ENCODE assay signal across 15 cellular contexts in genomic region chr3:15346516-15346915, GRCh38. TPM values are rescaled to one million over a fixed set of nuclear protein-coding genes. Genes with fewer than 3 reads are reported as not detected.
A peak's percentile ranks its signal among the peaks of the same experiment; 100 is the strongest.
DNase-seq lines count a peak whose midpoint lies in the region; ATAC-seq and TF ChIP-seq lines count a peak whose summit lies in the region.
"Had no signal": no experiment of that assay in that cellular context is flagged by ENCODE, and none has a peak within 500 bp of the region (broad histone marks: within the 10 kb centered on the region; RNA-seq: fewer than 3 reads in every experiment).

No MANE protein-coding gene starts in this region.

- no peaks in the 10 kb centered on the region for H3K36me3 ChIP-seq in DND-41 (ENCODE audit: insufficient read depth, low read length)
- H3K36me3 ChIP-seq in naive thymus-derived CD4-positive, alpha-beta T cell (ENCODE audit: control insufficient read depth in 2 of 3, insufficient read depth in 3 of 3, low read length in 3 of 3): no peaks in the 10 kb centered on the region
- H3K36me3 ChIP-seq: HAP-1, MG63 had no signal

- peak overlapping the region in 6 of 7 donors; percentile 62 to 95 (median 80) for H3K27ac Mint-ChIP-seq in CD14-positive monocyte
- H3K27ac Mint-ChIP-seq in activated T-helper 1 cell treated with anti-CD3 and anti-CD28 coated beads, Interleukin-12 subunit alpha, Interleukin-12 subunit beta, Interleukin-2, Interleukin-4 antibody, amounts not matched to agents 30 ng/mL and 10 ng/mL and 1 ng/mL, durations not matched to agents 14 hours and 24 hours and 36 hours: no peak overlapping the region
- H3K27ac Mint-ChIP-seq in naive thymus-derived CD4-positive, alpha-beta T cell: peak overlapping the region in 8 of 9 donors; percentile 91 to 98 (median 94)

- no peak overlapping the region for H3K4me3 Mint-ChIP-seq in CD14-positive monocyte
- H3K4me3 Mint-ChIP-seq in activated T-helper 1 cell treated with anti-CD3 and anti-CD28 coated beads, Interleukin-12 subunit alpha, Interleukin-12 subunit beta, Interleukin-2, Interleukin-4 antibody, amounts not matched to agents 30 ng/mL and 10 ng/mL and 1 ng/mL, durations not matched to agents 14 hours and 24 hours and 36 hours: peak overlapping the region; percentile 65
- H3K4me3 Mint-ChIP-seq in naive thymus-derived CD4-positive, alpha-beta T cell: peak overlapping the region in 9 of 10 donors; percentile 44 to 90 (median 79)

- H3K9ac ChIP-seq in DND-41 (ENCODE audit: low read depth, low read length): no peak overlapping the region

- POLR2A ChIA-PET in naive thymus-derived CD4-positive, alpha-beta T cell (lab: Charles Lee): interaction anchor here (1.6 kb wide), 1 partner anchor 14 kb away, joined by 5 read pairs; the partner anchor contains the start of gene SH3BP5

- no peak overlapping the region for H3K4me2 ChIP-seq in DND-41 (ENCODE audit: insufficient read depth, low read length)

- H3K4me1 Mint-ChIP-seq in CD14-positive monocyte: peaks cover 75% of the 10 kb centered on the region
- H3K4me1 Mint-ChIP-seq in activated T-helper 1 cell treated with anti-CD3 and anti-CD28 coated beads, Interleukin-12 subunit alpha, Interleukin-12 subunit beta, Interleukin-2, Interleukin-4 antibody, amounts not matched to agents 30 ng/mL and 10 ng/mL and 1 ng/mL, durations not matched to agents 14 hours and 24 hours and 36 hours (ENCODE audit: low read depth): peaks cover 34% of the 10 kb centered on the region
- peaks cover 38 to 73% (median 63%) of the 10 kb centered on the region in 7 donors for H3K4me1 Mint-ChIP-seq in naive thymus-derived CD4-positive, alpha-beta T cell

- H3K9me3 Mint-ChIP-seq in CD14-positive monocyte: peaks cover 2 to 13% (median 5%) of the 10 kb centered on the region in 7 donors
- H3K9me3 Mint-ChIP-seq in activated T-helper 1 cell treated with anti-CD3 and anti-CD28 coated beads, Interleukin-12 subunit alpha, Interleukin-12 subunit beta, Interleukin-2, Interleukin-4 antibody, amounts not matched to agents 30 ng/mL and 10 ng/mL and 1 ng/mL, durations not matched to agents 14 hours and 24 hours and 36 hours: peaks cover 13% of the 10 kb centered on the region
- H3K9me3 Mint-ChIP-seq in naive thymus-derived CD4-positive, alpha-beta T cell: peaks cover 0 to 23% (median 9%) of the 10 kb centered on the region in 11 donors

- H3K79me2 ChIP-seq in DND-41 (ENCODE audit: insufficient read depth, low read length): no peaks in the 10 kb centered on the region

- 0 out of 2 replicates have a peak overlapping the region, but pooled peaks have one; percentile 25 for H2AFZ ChIP-seq in DND-41 (ENCODE audit: low read depth, low read length)

- peaks cover 4% of the 10 kb centered on the region for H3K9me3 ChIP-seq in DND-41 (ENCODE audit: insufficient read depth, low read length, severe bottlenecking)
- peaks cover 0 to 6% (median under 1%) of the 10 kb centered on the region in 3 experiments for H3K9me3 ChIP-seq in naive thymus-derived CD4-positive, alpha-beta T cell (ENCODE audit: control insufficient read depth in 2 of 3, low read length in 3 of 3)
- H3K9me3 ChIP-seq: MG63 had no signal

- no peaks in the 10 kb centered on the region for H3K36me3 Mint-ChIP-seq in CD14-positive monocyte
- H3K36me3 Mint-ChIP-seq in activated T-helper 1 cell treated with anti-CD3 and anti-CD28 coated beads, Interleukin-12 subunit alpha, Interleukin-12 subunit beta, Interleukin-2, Interleukin-4 antibody, amounts not matched to agents 30 ng/mL and 10 ng/mL and 1 ng/mL, durations not matched to agents 14 hours and 24 hours and 36 hours (ENCODE audit: low read depth): peaks cover 4% of the 10 kb centered on the region
- H3K36me3 Mint-ChIP-seq in naive thymus-derived CD4-positive, alpha-beta T cell: peaks cover 0 to 34% (median 0%) of the 10 kb centered on the region in 5 donors

- H3K27me3 Mint-ChIP-seq in CD14-positive monocyte (ENCODE audit: low read depth in 3 of 3): peaks cover 0 to 4% (median 1%) of the 10 kb centered on the region in 3 donors
- H3K27me3 Mint-ChIP-seq in activated T-helper 1 cell treated with anti-CD3 and anti-CD28 coated beads, Interleukin-12 subunit alpha, Interleukin-12 subunit beta, Interleukin-2, Interleukin-4 antibody, amounts not matched to agents 30 ng/mL and 10 ng/mL and 1 ng/mL, durations not matched to agents 14 hours and 24 hours and 36 hours (ENCODE audit: insufficient read depth): peaks cover 4% of the 10 kb centered on the region
- peaks cover 0 to 21% (median 0%) of the 10 kb centered on the region in 5 donors for H3K27me3 Mint-ChIP-seq in naive thymus-derived CD4-positive, alpha-beta T cell

- CTCF ChIA-PET in naive thymus-derived CD4-positive, alpha-beta T cell (lab: Charles Lee): interaction anchor here (1.2 to 2.5 kb wide), 3 partner anchors 13 to 79 kb away, joined by 3 to 9 read pairs (median 4); no protein-coding TSS in a partner anchor

- H3K4me1 ChIP-seq in DND-41 (ENCODE audit: insufficient read depth, low read length): peaks cover 29% of the 10 kb centered on the region
- H3K4me1 ChIP-seq in naive thymus-derived CD4-positive, alpha-beta T cell (ENCODE audit: control insufficient read depth in 2 of 2, insufficient read depth in 2 of 2, low read length in 2 of 2): peaks cover 34 to 37% of the 10 kb centered on the region in 2 donors

- no peaks in the 10 kb centered on the region for H3K27me3 ChIP-seq in DND-41 (ENCODE audit: insufficient read depth, low read length, poor library complexity)
- H3K27me3 ChIP-seq in naive thymus-derived CD4-positive, alpha-beta T cell (ENCODE audit: control insufficient read depth in 2 of 2, insufficient read depth in 2 of 2, low read length in 2 of 2): no peaks in the 10 kb centered on the region
- H3K27me3 ChIP-seq: MG63 had no signal

- H3K4me3 ChIP-seq in DND-41 (ENCODE audit: low read depth in 1 of 2, low read length in 2 of 2): no peak overlapping the region
- H3K4me3 ChIP-seq in naive thymus-derived CD4-positive, alpha-beta T cell (ENCODE audit: low read length): no peak overlapping the region
- H3K4me3 ChIP-seq: HAP-1, MG63 had no signal

- ATAC-seq in DND-41 (ENCODE audit: insufficient read depth, low read depth): no peak
- no peak for ATAC-seq in naive thymus-derived CD4-positive, alpha-beta T cell

- no peaks in the 10 kb centered on the region for H4K20me1 ChIP-seq in DND-41 (ENCODE audit: insufficient read depth, low read length)

- H3K27ac ChIP-seq in DND-41 (ENCODE audit: low read length): peak overlapping the region; percentile 37; the same call in 1 of the 2 replicates
- no peak overlapping the region for H3K27ac ChIP-seq in naive thymus-derived CD4-positive, alpha-beta T cell (ENCODE audit: low read depth, low read length)

- intact Hi-C loops in CD14-positive monocyte (cut with micrococcal nuclease): no loop called here
- intact Hi-C loops in activated T-helper 1 cell treated with anti-CD3 and anti-CD28 coated beads, Interleukin-12 subunit alpha, Interleukin-12 subunit beta, Interleukin-2, Interleukin-4 antibody, amounts not matched to agents 30 ng/mL and 10 ng/mL and 1 ng/mL, durations not matched to agents 14 hours and 24 hours and 36 hours (cut with micrococcal nuclease): no loop called here
- intact Hi-C loops in naive thymus-derived CD4-positive, alpha-beta T cell (cut with micrococcal nuclease): loop anchor here in 1 of 2 donors (2.0 kb wide), 1 partner anchor 14 kb away; the partner anchor contains the start of gene SH3BP5

- DNase-seq in CD14-positive monocyte (ENCODE audit: low spot score): no peak
- no peak for DNase-seq in DND-41
- no peak for DNase-seq in activated T-helper 1 cell treated with anti-CD3 and anti-CD28 coated beads, Interleukin-12 subunit alpha, Interleukin-12 subunit beta, Interleukin-2, Interleukin-4 antibody, amounts not matched to agents 30 ng/mL and 10 ng/mL and 1 ng/mL, durations not matched to agents 14 hours and 24 hours and 36 hours (ENCODE audit: low spot score)
- no peak for DNase-seq in naive thymus-derived CD4-positive, alpha-beta T cell
- no peak for DNase-seq in NCI-H774 (lab: John Stamatoyannopoulos, UW)
- no peak for DNase-seq in stimulated activated CD4-positive, alpha-beta T cell treated with anti-CD3 and anti-CD28 coated beads, Interleukin-4, amount 100 ng/mL, for 1 hour
- DNase-seq in effector CD4-positive, alpha-beta T cell: no peak
- DNase-seq: ACHN, KG1, MG63, NCI-H1092 treated with DMSO at 0.1 percent for 48 hours, NCI-H1694 treated with DMSO at 0.1 percent for 48 hours, NCI-H345, NCI-H526 treated with DMSO at 0.1 percent for 48 hours had no signal

- no peak for TF ChIP-seq CTCF in CD14-positive monocyte (IDR thresholded peaks at IDR 0.05)
- no peak for TF ChIP-seq CTCF in DND-41 (IDR thresholded peaks at IDR 0.05; ENCODE audit: borderline replicate concordance, extremely low read depth, low read length, poor library complexity, severe bottlenecking)

RNA-seq across cellular contexts. Expression of gene SH3BP5, which starts 14.1 kb away (rescaled TPM):
- 10 to 100 TPM; 10.7 to 22.8 TPM for polyA plus RNA-seq in CD14-positive monocyte
- 28.0 and 30.3 TPM in 2 replicates for total RNA-seq in activated T-helper 1 cell treated with anti-CD3 and anti-CD28 coated beads, Interleukin-12 subunit alpha, Interleukin-12 subunit beta, Interleukin-2, Interleukin-4 antibody, amounts not matched to agents 30 ng/mL and 10 ng/mL and 1 ng/mL, durations not matched to agents 14 hours and 24 hours and 36 hours
- 10 to 100 TPM; 18.5 to 64.7 (median 39.5) TPM for total RNA-seq in naive thymus-derived CD4-positive, alpha-beta T cell
- polyA plus RNA-seq in naive thymus-derived CD4-positive, alpha-beta T cell: 10 to 100 TPM; 38.2 to 49.6 TPM

Comparison
In these comparisons a context has a peak if more than half of its experiments do, and no peak if none do; other contexts are left out.
1. H3K4me3 Mint-ChIP-seq: peak in activated T-helper 1 cell treated with anti-CD3 and anti-CD28 coated beads, Interleukin-12 subunit alpha, Interleukin-12 subunit beta, Interleukin-2, Interleukin-4 antibody, amounts not matched to agents 30 ng/mL and 10 ng/mL and 1 ng/mL, durations not matched to agents 14 hours and 24 hours and 36 hours (single experiment) and naive thymus-derived CD4-positive, alpha-beta T cell (9 of 10); none in CD14-positive monocyte (0 of 2).